Comparison of ENCODE assay signal across 8 cellular contexts in genomic region chr15:51192560-51193280, GRCh38.
DNase-seq lines count a peak whose midpoint lies in the region; ATAC-seq lines count a peak whose summit lies in the region.

No MANE protein-coding gene starts in this region.

- DNase-seq in DMS153 (lab: John Stamatoyannopoulos, UW), result peak; percentile 49
- DNase-seq in NCI-H446 (lab: John Stamatoyannopoulos, UW), result peak; percentile 40 to 86
- peak; percentile 48 for DNase-seq in activated CD4-positive, alpha-beta T cell treated with anti-CD3 and anti-CD28 coated beads for 1 hour
- DNase-seq in cerebellum (ENCODE audit: low spot score), result peak; percentile 53
- peak; percentile 81 for DNase-seq in left lobe of liver (ENCODE audit: low spot score)
- DNase-seq in stimulated activated CD4-positive, alpha-beta T cell treated with anti-CD3 and anti-CD28 coated beads, Interleukin-2, amount 100 ng/mL, for 48 hours, result peak; percentile 85 to 89

- ATAC-seq in HG02798 (IDR thresholded peaks at IDR 0.05; ENCODE audit: poor library complexity, unreplicated experiment) (peak; percentile 73), left lobe of liver (peak; percentile 98), GM19023 (IDR thresholded peaks at IDR 0.05; ENCODE audit: unreplicated experiment) (no peak)
